3 cellular contexts compared by ENCODE assay signal in genomic region chr16:57917489-57917888, GRCh38.
TF ChIP-seq lines count a peak whose summit lies in the region.

No MANE protein-coding gene starts in this region.

TF ChIP-seq in HEK293, 187 proteins besides CTCF, POLR2A, EP300 and RAD21:
- peak; percentile 54 for TF ChIP-seq ZSCAN4 (tag by site-specific recombination; IDR thresholded peaks at IDR 0.05)

TF ChIP-seq in K562, 482 proteins besides CTCF, POLR2A, EP300 and RAD21:
- TF ChIP-seq ZNF121 (CRISPR knock-in tag; conservative IDR thresholded peaks at IDR 0.05): peak; percentile 64; the same call in 1 of the 2 replicates

TF ChIP-seq in HepG2, 621 proteins besides CTCF, POLR2A, EP300 and RAD21:
- TF ChIP-seq, protein P1, sequence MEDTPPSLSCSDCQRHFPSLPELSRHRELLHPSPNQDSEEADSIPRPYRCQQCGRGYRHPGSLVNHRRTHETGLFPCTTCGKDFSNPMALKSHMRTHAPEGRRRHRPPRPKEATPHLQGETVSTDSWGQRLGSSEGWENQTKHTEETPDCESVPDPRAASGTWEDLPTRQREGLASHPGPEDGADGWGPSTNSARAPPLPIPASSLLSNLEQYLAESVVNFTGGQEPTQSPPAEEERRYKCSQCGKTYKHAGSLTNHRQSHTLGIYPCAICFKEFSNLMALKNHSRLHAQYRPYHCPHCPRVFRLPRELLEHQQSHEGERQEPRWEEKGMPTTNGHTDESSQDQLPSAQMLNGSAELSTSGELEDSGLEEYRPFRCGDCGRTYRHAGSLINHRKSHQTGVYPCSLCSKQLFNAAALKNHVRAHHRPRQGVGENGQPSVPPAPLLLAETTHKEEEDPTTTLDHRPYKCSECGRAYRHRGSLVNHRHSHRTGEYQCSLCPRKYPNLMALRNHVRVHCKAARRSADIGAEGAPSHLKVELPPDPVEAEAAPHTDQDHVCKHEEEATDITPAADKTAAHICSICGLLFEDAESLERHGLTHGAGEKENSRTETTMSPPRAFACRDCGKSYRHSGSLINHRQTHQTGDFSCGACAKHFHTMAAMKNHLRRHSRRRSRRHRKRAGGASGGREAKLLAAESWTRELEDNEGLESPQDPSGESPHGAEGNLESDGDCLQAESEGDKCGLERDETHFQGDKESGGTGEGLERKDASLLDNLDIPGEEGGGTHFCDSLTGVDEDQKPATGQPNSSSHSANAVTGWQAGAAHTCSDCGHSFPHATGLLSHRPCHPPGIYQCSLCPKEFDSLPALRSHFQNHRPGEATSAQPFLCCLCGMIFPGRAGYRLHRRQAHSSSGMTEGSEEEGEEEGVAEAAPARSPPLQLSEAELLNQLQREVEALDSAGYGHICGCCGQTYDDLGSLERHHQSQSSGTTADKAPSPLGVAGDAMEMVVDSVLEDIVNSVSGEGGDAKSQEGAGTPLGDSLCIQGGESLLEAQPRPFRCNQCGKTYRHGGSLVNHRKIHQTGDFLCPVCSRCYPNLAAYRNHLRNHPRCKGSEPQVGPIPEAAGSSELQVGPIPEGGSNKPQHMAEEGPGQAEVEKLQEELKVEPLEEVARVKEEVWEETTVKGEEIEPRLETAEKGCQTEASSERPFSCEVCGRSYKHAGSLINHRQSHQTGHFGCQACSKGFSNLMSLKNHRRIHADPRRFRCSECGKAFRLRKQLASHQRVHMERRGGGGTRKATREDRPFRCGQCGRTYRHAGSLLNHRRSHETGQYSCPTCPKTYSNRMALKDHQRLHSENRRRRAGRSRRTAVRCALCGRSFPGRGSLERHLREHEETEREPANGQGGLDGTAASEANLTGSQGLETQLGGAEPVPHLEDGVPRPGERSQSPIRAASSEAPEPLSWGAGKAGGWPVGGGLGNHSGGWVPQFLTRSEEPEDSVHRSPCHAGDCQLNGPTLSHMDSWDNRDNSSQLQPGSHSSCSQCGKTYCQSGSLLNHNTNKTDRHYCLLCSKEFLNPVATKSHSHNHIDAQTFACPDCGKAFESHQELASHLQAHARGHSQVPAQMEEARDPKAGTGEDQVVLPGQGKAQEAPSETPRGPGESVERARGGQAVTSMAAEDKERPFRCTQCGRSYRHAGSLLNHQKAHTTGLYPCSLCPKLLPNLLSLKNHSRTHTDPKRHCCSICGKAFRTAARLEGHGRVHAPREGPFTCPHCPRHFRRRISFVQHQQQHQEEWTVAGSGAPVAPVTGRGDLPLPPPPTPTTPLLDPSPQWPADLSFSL (CRISPR knock-in tag; IDR thresholded peaks at IDR 0.05): 0 out of 2 replicates have a peak, but pooled peaks have one; percentile 34
